9 cellular contexts compared by ENCODE assay signal in the genomic region with DNA sequence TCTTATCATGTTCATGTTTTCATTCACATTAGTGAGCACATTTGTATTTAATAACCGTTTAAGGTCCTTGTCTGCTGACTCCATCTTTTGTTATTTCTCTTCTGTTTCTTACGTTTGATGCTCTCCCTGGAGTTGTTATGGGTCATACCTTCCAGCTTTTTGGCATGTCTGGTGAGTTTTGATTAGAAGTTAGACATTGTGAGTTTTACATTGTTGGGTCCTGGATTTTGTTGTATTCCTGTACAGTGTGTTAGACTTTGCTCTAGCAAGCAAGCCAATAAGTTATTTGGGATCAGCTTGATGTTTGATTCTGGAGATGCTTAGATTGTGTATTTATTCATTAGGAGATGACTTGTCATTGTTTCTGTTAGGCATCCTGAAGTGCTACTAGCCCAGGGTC. TPM values are rescaled to one million over a fixed set of nuclear protein-coding genes. Genes with fewer than 3 reads are reported as not detected.
"Had no signal": no experiment of that assay in that cellular context is flagged by ENCODE, and none has a peak within 500 bp of the region (broad histone marks: within the 10 kb centered on the region; RNA-seq: fewer than 3 reads in every experiment).

No MANE protein-coding gene starts in this region.

- H3K36me3 ChIP-seq: HAP-1 had no signal

- H3K4me1 ChIP-seq: HAP-1 had no signal

- H3K27ac ChIP-seq: GM23248 had no signal

- H3K4me3 ChIP-seq: GM23248, GM23338, HAP-1 had no signal

- DNase-seq: GM23248, GOT3, H7, H9, HCEC 1CT, HFFc6 had no signal

- H3K9me3 ChIP-seq: HAP-1 had no signal

RNA-seq across cellular contexts. Expression of a gene that starts 16.9 kb away (rescaled TPM):
- total RNA-seq: GM23248, GM23338, H1, H7, HFFc6 had no signal
- polyA plus RNA-seq: GM23248, GM23338, H1 had no signal

RNA-seq across cellular contexts. Expression of a gene that starts 27.9 kb away (rescaled TPM):
- polyA plus RNA-seq: GM23248 had no signal
